23 cellular contexts compared by ENCODE assay signal in genomic region chr10:72146559-72147323, GRCh38. TPM values are rescaled to one million over a fixed set of nuclear protein-coding genes. Genes with fewer than 3 reads are reported as not detected.
DNase-seq lines count a peak whose midpoint lies in the region; ATAC-seq and TF ChIP-seq lines count a peak whose summit lies in the region.
"Had no signal": no experiment of that assay in that cellular context is flagged by ENCODE, and none has a peak within 500 bp of the region (broad histone marks: within the 10 kb centered on the region; RNA-seq: fewer than 3 reads in every experiment).

No MANE protein-coding gene starts in this region.

- H3K9me3 Mint-ChIP-seq in brain (no peaks in the 10 kb centered on the region), type B pancreatic cell (no peaks in the 10 kb centered on the region)
- H3K9me3 Mint-ChIP-seq: dendritic cell treated with granulocyte-macrophage colony-stimulating factor and Interleukin-4, amounts not matched to agents 40 ng/mL and 50 ng/mL, for 4 days; immature natural killer cell had no signal

- H3K36me3 ChIP-seq in right atrium auricular region = no peaks in the 10 kb centered on the region
- H3K36me3 ChIP-seq in iPS-20b (ENCODE audit: insufficient read depth, low read depth, low read length) = no peaks in the 10 kb centered on the region
- H3K36me3 ChIP-seq in adrenal gland (replicated peaks in 1 of 2) = no peaks in the 10 kb centered on the region
- H3K36me3 ChIP-seq: SJSA1 had no signal

- H3K4me1 ChIP-seq in right atrium auricular region = peaks cover 0 to 13% of the 10 kb centered on the region in 2 donors
- peaks cover 11% of the 10 kb centered on the region for H3K4me1 ChIP-seq in iPS-20b (ENCODE audit: insufficient read depth, low read length)
- no peaks in the 10 kb centered on the region for H3K4me1 ChIP-seq in adrenal gland (replicated peaks in 1 of 2)
- H3K4me1 ChIP-seq: foreskin keratinocyte, SJSA1 had no signal

- ATAC-seq in Right ventricle myocardium superior (ENCODE audit: poor library complexity) = peak; percentile 41
- no peak for ATAC-seq in HG03095 (IDR thresholded peaks at IDR 0.05; ENCODE audit: unreplicated experiment)
- ATAC-seq: foreskin keratinocyte, left lobe of liver, T-helper 17 cell had no signal

- TF ChIP-seq CTCF in right atrium auricular region (IDR thresholded peaks at IDR 0.05) (no peak), brain (conservative IDR thresholded peaks at IDR 0.05) (no peak), adrenal gland (IDR thresholded peaks at IDR 0.05) (no peak), type B pancreatic cell (conservative IDR thresholded peaks at IDR 0.05) (no peak)

- peak overlapping the region; percentile 36; the same call in 1 of the 2 replicates for H3K9ac ChIP-seq in iPS-20b (ENCODE audit: low read depth, low read length)

- WGBS in adrenal gland, 4 donors = 67 to 84% (median 78%) methylated on average over 4 of the region's 4 CpGs

- no peak overlapping the region for H3K4me3 Mint-ChIP-seq in brain
- no peak overlapping the region for H3K4me3 Mint-ChIP-seq in type B pancreatic cell
- H3K4me3 Mint-ChIP-seq: dendritic cell treated with granulocyte-macrophage colony-stimulating factor and Interleukin-4, amounts not matched to agents 40 ng/mL and 50 ng/mL, for 4 days; immature natural killer cell; T-helper 17 cell had no signal

- no peaks in the 10 kb centered on the region for H3K27me3 ChIP-seq in right atrium auricular region
- no peaks in the 10 kb centered on the region for H3K27me3 ChIP-seq in iPS-20b (ENCODE audit: insufficient read depth, low read length)
- no peaks in the 10 kb centered on the region for H3K27me3 ChIP-seq in adrenal gland
- H3K27me3 ChIP-seq: foreskin keratinocyte, SJSA1 had no signal

- H3K4me3 ChIP-seq in right atrium auricular region (no peak overlapping the region), iPS-20b (ENCODE audit: low read length) (no peak overlapping the region), adrenal gland (no peak overlapping the region)
- H3K4me3 ChIP-seq: SJSA1 had no signal

- H3K9me3 ChIP-seq in right atrium auricular region (no peaks in the 10 kb centered on the region), iPS-20b (ENCODE audit: insufficient read depth, low read depth, low read length) (no peaks in the 10 kb centered on the region), adrenal gland (replicated peaks in 1 of 3) (no peaks in the 10 kb centered on the region)
- H3K9me3 ChIP-seq: SJSA1 had no signal

- TF ChIP-seq POLR2A in adrenal gland (IDR thresholded peaks at IDR 0.05) = no peak

- intact Hi-C loops in Right ventricle myocardium superior (cut with DNase I) (no loop called here), adrenal gland (cut with DNase I) (no loop called here)

- H3K36me3 Mint-ChIP-seq in brain = peaks cover 24% of the 10 kb centered on the region
- peaks cover 4% of the 10 kb centered on the region for H3K36me3 Mint-ChIP-seq in type B pancreatic cell

- DNase-seq in Right ventricle myocardium superior (no peak), right atrium auricular region (ENCODE audit: low spot score) (no peak), adrenal gland (no peak), type B pancreatic cell (ENCODE audit: extremely low spot score, unreplicated experiment) (no peak)
- DNase-seq in activated naive CD4-positive, alpha-beta T cell treated with Interleukin-2 at 50 U/mL for 16 hours = no peak
- DNase-seq: activated CD4-positive, alpha-beta T cell treated with anti-CD3 and anti-CD28 coated beads, Interleukin-2, amount 50 U/mL, for 4 hours; activated CD8-positive, alpha-beta memory T cell treated with anti-CD3 and anti-CD28 coated beads, Interleukin-2, amount 50 U/mL, for 4 hours; activated gamma-delta T cell; amniotic stem cell; C1 segment of cervical spinal cord; foreskin keratinocyte; immature natural killer cell; NCI-H1417; NCI-H2107; NCI-H510A; T-helper 17 cell had no signal

- H3K27ac ChIP-seq in right atrium auricular region (peak overlapping the region in 1 of 2 donors; percentile 58), iPS-20b (ENCODE audit: low read length) (no peak overlapping the region), adrenal gland (no peak overlapping the region)
- H3K27ac ChIP-seq: foreskin keratinocyte, SJSA1, VCaP had no signal

- H3K27ac Mint-ChIP-seq in brain = peak overlapping the region in 3 of 5 experiments; percentile 42 to 64 (median 55)
- no peak overlapping the region for H3K27ac Mint-ChIP-seq in type B pancreatic cell
- H3K27ac Mint-ChIP-seq: dendritic cell treated with granulocyte-macrophage colony-stimulating factor and Interleukin-4, amounts not matched to agents 40 ng/mL and 50 ng/mL, for 4 days had no signal

- peaks cover 31% of the 10 kb centered on the region for H3K4me1 Mint-ChIP-seq in brain
- H3K4me1 Mint-ChIP-seq in type B pancreatic cell (ENCODE audit: unreplicated experiment) = peaks cover 14% of the 10 kb centered on the region
- H3K4me1 Mint-ChIP-seq: immature natural killer cell had no signal

- H3K27me3 Mint-ChIP-seq in brain (no peaks in the 10 kb centered on the region), type B pancreatic cell (no peaks in the 10 kb centered on the region)
- H3K27me3 Mint-ChIP-seq: T-helper 17 cell had no signal

RNA-seq across cellular contexts. Expression of gene SPOCK2, which starts 58.4 kb away (rescaled TPM):
- total RNA-seq in Right ventricle myocardium superior = 9.6 TPM
- total RNA-seq in right atrium auricular region = 10 to 100 TPM; 19.3 to 19.8 TPM
- polyA plus RNA-seq in brain (ENCODE audit: insufficient read depth, low read depth, low replicate concordance) = 189 TPM
- total RNA-seq in adrenal gland = 10 to 100 TPM; 13.8 to 68.9 (median 40.6) TPM
- 10 to 100 TPM; 11.7 to 57.8 (median 23.6) TPM for polyA plus RNA-seq in adrenal gland
- 13.8 TPM in 2 replicates for total RNA-seq in type B pancreatic cell (ENCODE audit: low replicate concordance)
- total RNA-seq: SJSA1 had no signal
